13 cellular contexts compared by ENCODE assay signal in genomic region chr10:63553031-63553430, GRCh38. TPM values are rescaled to one million over a fixed set of nuclear protein-coding genes. Genes with fewer than 3 reads are reported as not detected.
DNase-seq lines count a peak whose midpoint lies in the region; ATAC-seq and TF ChIP-seq lines count a peak whose summit lies in the region.
"Had no signal": no experiment of that assay in that cellular context is flagged by ENCODE, and none has a peak within 500 bp of the region (broad histone marks: within the 10 kb centered on the region; RNA-seq: fewer than 3 reads in every experiment).

No MANE protein-coding gene starts in this region.

- H3K4me3 Mint-ChIP-seq in WTC11 (no peak overlapping the region), endothelial cell (ENCODE audit: unreplicated experiment) (no peak overlapping the region)
- no peak overlapping the region for H3K4me3 Mint-ChIP-seq in stimulated activated memory B cell treated with anti-CD40 and anti-IgM and Interleukin-4, amounts not matched to agents 10 μg/mL and 1 μg/mL and 100 μg/mL, for 72 hours
- H3K4me3 Mint-ChIP-seq in activated T-helper 2 cell treated with anti-CD3 and anti-CD28 coated beads, Interferon-gamma antibody, Interleukin-2, Interleukin-4, amounts not matched to agents 10 μg/mL and 5 μg/mL and 100 μg/mL, durations not matched to agents 14 hours and 24 hours and 36 hours (ENCODE audit: low read depth) = no peak overlapping the region
- H3K4me3 Mint-ChIP-seq: activated T-helper 1 cell treated with anti-CD3 and anti-CD28 coated beads, Interleukin-12 subunit alpha, Interleukin-12 subunit beta, Interleukin-2, Interleukin-4 antibody, amounts not matched to agents 30 ng/mL and 10 ng/mL and 1 ng/mL, durations not matched to agents 14 hours and 24 hours and 36 hours; dendritic cell treated with granulocyte-macrophage colony-stimulating factor and Interleukin-4, amounts not matched to agents 40 ng/mL and 50 ng/mL, for 4 days; naive B cell had no signal

- TF ChIP-seq POLR2A in thyroid gland (IDR thresholded peaks at IDR 0.05) = no peak

- no peak for TF ChIP-seq CTCF in WTC11 (IDR thresholded peaks at IDR 0.05)
- no peak for TF ChIP-seq CTCF in fibroblast of villous mesenchyme (IDR thresholded peaks at IDR 0.05; ENCODE audit: insufficient read depth, low read depth, low read length)
- TF ChIP-seq CTCF in endothelial cell (IDR thresholded peaks at IDR 0.05; ENCODE audit: unreplicated experiment) = no peak
- TF ChIP-seq CTCF in thyroid gland (IDR thresholded peaks at IDR 0.05) = no peak

- peak overlapping the region; percentile 61 for H2AFZ ChIP-seq in GM23248

- in situ Hi-C loops in GM23248 (cut with MboI) = no loop called here

- intact Hi-C loops in activated T-helper 2 cell treated with anti-CD3 and anti-CD28 coated beads, Interferon-gamma antibody, Interleukin-2, Interleukin-4, amounts not matched to agents 10 μg/mL and 5 μg/mL and 100 μg/mL, durations not matched to agents 14 hours and 24 hours and 36 hours (cut with micrococcal nuclease) = no loop called here
- intact Hi-C loops in thyroid gland (cut with DNase I) = no loop called here

- POLR2A ChIA-PET in WTC11 (lab: Charles Lee) = no interaction called here

- no peaks in the 10 kb centered on the region for H3K36me3 ChIP-seq in GM23248 (ENCODE audit: low read depth)
- no peaks in the 10 kb centered on the region for H3K36me3 ChIP-seq in thyroid gland

- H3K36me3 Mint-ChIP-seq in WTC11 (no peaks in the 10 kb centered on the region), endothelial cell (ENCODE audit: low read depth, unreplicated experiment) (peaks cover 3% of the 10 kb centered on the region)
- H3K36me3 Mint-ChIP-seq in stimulated activated memory B cell treated with anti-CD40 and anti-IgM and Interleukin-4, amounts not matched to agents 10 μg/mL and 1 μg/mL and 100 μg/mL, for 72 hours = peaks cover 6% of the 10 kb centered on the region
- H3K36me3 Mint-ChIP-seq in activated T-helper 2 cell treated with anti-CD3 and anti-CD28 coated beads, Interferon-gamma antibody, Interleukin-2, Interleukin-4, amounts not matched to agents 10 μg/mL and 5 μg/mL and 100 μg/mL, durations not matched to agents 14 hours and 24 hours and 36 hours (ENCODE audit: low read depth) = peaks cover 3% of the 10 kb centered on the region
- H3K36me3 Mint-ChIP-seq: naive B cell had no signal

- ATAC-seq in WTC11 (no peak), GM21576 (IDR thresholded peaks at IDR 0.05; ENCODE audit: unreplicated experiment) (no peak)
- no peak for ATAC-seq in stimulated activated memory B cell treated with anti-CD40 and anti-IgM and Interleukin-4, amounts not matched to agents 10 μg/mL and 1 μg/mL and 100 μg/mL, for 72 hours

- H3K4me3 ChIP-seq in GM23248 (peak overlapping the region; percentile 30), fibroblast of villous mesenchyme (ENCODE audit: low read depth, low read length) (no peak overlapping the region), thyroid gland (replicated peaks in 1 of 3) (no peak overlapping the region)

- peak overlapping the region; percentile 32 for H3K27ac Mint-ChIP-seq in WTC11
- peak overlapping the region; percentile 14 for H3K27ac Mint-ChIP-seq in stimulated activated memory B cell treated with anti-CD40 and anti-IgM and Interleukin-4, amounts not matched to agents 10 μg/mL and 1 μg/mL and 100 μg/mL, for 72 hours
- H3K27ac Mint-ChIP-seq in activated T-helper 2 cell treated with anti-CD3 and anti-CD28 coated beads, Interferon-gamma antibody, Interleukin-2, Interleukin-4, amounts not matched to agents 10 μg/mL and 5 μg/mL and 100 μg/mL, durations not matched to agents 14 hours and 24 hours and 36 hours = no peak overlapping the region
- H3K27ac Mint-ChIP-seq in endothelial cell (ENCODE audit: unreplicated experiment) = no peak overlapping the region
- H3K27ac Mint-ChIP-seq: activated T-helper 1 cell treated with anti-CD3 and anti-CD28 coated beads, Interleukin-12 subunit alpha, Interleukin-12 subunit beta, Interleukin-2, Interleukin-4 antibody, amounts not matched to agents 30 ng/mL and 10 ng/mL and 1 ng/mL, durations not matched to agents 14 hours and 24 hours and 36 hours; dendritic cell treated with granulocyte-macrophage colony-stimulating factor and Interleukin-4, amounts not matched to agents 40 ng/mL and 50 ng/mL, for 4 days had no signal

- WGBS in GM23248 (ENCODE audit: low coverage in 1 of 2, low lambda C conversion rate in 2 of 2, missing lambda C conversion rate in 2 of 2), 2 experiments = 15% methylated on average over 4 of the region's 4 CpGs
- 81 to 86% methylated on average over 4 of the region's 4 CpGs for WGBS in thyroid gland, 2 donors

- CTCF ChIA-PET in WTC11 (lab: Charles Lee) = interaction anchor here (1.5 kb wide), 1 partner anchor 167 kb away, joined by 4 read pairs; no protein-coding TSS in a partner anchor

- peak overlapping the region; percentile 98 for H3K27ac ChIP-seq in GM23248
- peak overlapping the region in 1 of 3 donors; percentile 10 for H3K27ac ChIP-seq in thyroid gland

- H3K27me3 ChIP-seq in GM23248 (replicated peaks; ENCODE audit: insufficient read depth) = no peaks in the 10 kb centered on the region
- H3K27me3 ChIP-seq in thyroid gland = no peaks in the 10 kb centered on the region

- H3K4me1 Mint-ChIP-seq in WTC11 (peaks cover 24% of the 10 kb centered on the region), endothelial cell (ENCODE audit: unreplicated experiment) (no peaks in the 10 kb centered on the region)
- H3K4me1 Mint-ChIP-seq in stimulated activated memory B cell treated with anti-CD40 and anti-IgM and Interleukin-4, amounts not matched to agents 10 μg/mL and 1 μg/mL and 100 μg/mL, for 72 hours = peaks cover 34% of the 10 kb centered on the region
- peaks cover 22% of the 10 kb centered on the region for H3K4me1 Mint-ChIP-seq in activated T-helper 2 cell treated with anti-CD3 and anti-CD28 coated beads, Interferon-gamma antibody, Interleukin-2, Interleukin-4, amounts not matched to agents 10 μg/mL and 5 μg/mL and 100 μg/mL, durations not matched to agents 14 hours and 24 hours and 36 hours (ENCODE audit: low read depth)

- H3K9me2 ChIP-seq in GM23248 (ENCODE audit: insufficient read depth) = no peaks in the 10 kb centered on the region

- no peaks in the 10 kb centered on the region for H3K9me3 Mint-ChIP-seq in WTC11
- no peaks in the 10 kb centered on the region for H3K9me3 Mint-ChIP-seq in stimulated activated memory B cell treated with anti-CD40 and anti-IgM and Interleukin-4, amounts not matched to agents 10 μg/mL and 1 μg/mL and 100 μg/mL, for 72 hours
- H3K9me3 Mint-ChIP-seq in activated T-helper 2 cell treated with anti-CD3 and anti-CD28 coated beads, Interferon-gamma antibody, Interleukin-2, Interleukin-4, amounts not matched to agents 10 μg/mL and 5 μg/mL and 100 μg/mL, durations not matched to agents 14 hours and 24 hours and 36 hours = no peaks in the 10 kb centered on the region
- H3K9me3 Mint-ChIP-seq in endothelial cell (ENCODE audit: unreplicated experiment) = no peaks in the 10 kb centered on the region
- H3K9me3 Mint-ChIP-seq: activated T-helper 1 cell treated with anti-CD3 and anti-CD28 coated beads, Interleukin-12 subunit alpha, Interleukin-12 subunit beta, Interleukin-2, Interleukin-4 antibody, amounts not matched to agents 30 ng/mL and 10 ng/mL and 1 ng/mL, durations not matched to agents 14 hours and 24 hours and 36 hours; dendritic cell treated with granulocyte-macrophage colony-stimulating factor and Interleukin-4, amounts not matched to agents 40 ng/mL and 50 ng/mL, for 4 days; naive B cell had no signal

- no peaks in the 10 kb centered on the region for H4K20me1 ChIP-seq in GM23248 (ENCODE audit: insufficient read depth)

- H3K9me3 ChIP-seq in GM23248 (ENCODE audit: low read depth) = no peaks in the 10 kb centered on the region
- no peaks in the 10 kb centered on the region for H3K9me3 ChIP-seq in thyroid gland

- H3K27me3 Mint-ChIP-seq in WTC11 (ENCODE audit: low read depth) = no peaks in the 10 kb centered on the region
- H3K27me3 Mint-ChIP-seq in stimulated activated memory B cell treated with anti-CD40 and anti-IgM and Interleukin-4, amounts not matched to agents 10 μg/mL and 1 μg/mL and 100 μg/mL, for 72 hours = no peaks in the 10 kb centered on the region
- H3K27me3 Mint-ChIP-seq in activated T-helper 2 cell treated with anti-CD3 and anti-CD28 coated beads, Interferon-gamma antibody, Interleukin-2, Interleukin-4, amounts not matched to agents 10 μg/mL and 5 μg/mL and 100 μg/mL, durations not matched to agents 14 hours and 24 hours and 36 hours (ENCODE audit: low read depth) = no peaks in the 10 kb centered on the region
- no peaks in the 10 kb centered on the region for H3K27me3 Mint-ChIP-seq in endothelial cell (ENCODE audit: unreplicated experiment)
- H3K27me3 Mint-ChIP-seq: dendritic cell treated with granulocyte-macrophage colony-stimulating factor and Interleukin-4, amounts not matched to agents 40 ng/mL and 50 ng/mL, for 4 days; naive B cell had no signal

- H3K9ac ChIP-seq in GM23248 = peak overlapping the region; percentile 82

- peaks cover 69% of the 10 kb centered on the region for H3K79me2 ChIP-seq in GM23248 (ENCODE audit: insufficient read depth)

- peaks cover 53% of the 10 kb centered on the region for H3K4me1 ChIP-seq in GM23248 (ENCODE audit: insufficient read depth)
- H3K4me1 ChIP-seq in thyroid gland = peaks cover 11 to 13% of the 10 kb centered on the region in 2 donors

- peaks cover 48% of the 10 kb centered on the region for H3F3A ChIP-seq in GM23248 (ENCODE audit: insufficient read depth)

- peak overlapping the region; percentile 75 for H3K4me2 ChIP-seq in GM23248 (ENCODE audit: unreplicated experiment)

- DNase-seq in GM23248 (peak; percentile 88), WTC11 (ENCODE audit: low spot score) (no peak), fibroblast of villous mesenchyme (ENCODE audit: low read depth) (peak; percentile 83), endothelial cell (ENCODE audit: low spot score) (no peak), thyroid gland (no peak)
- no peak for DNase-seq in activated T-helper 2 cell treated with anti-CD3 and anti-CD28 coated beads, Interferon-gamma antibody, Interleukin-2, Interleukin-4, amounts not matched to agents 10 μg/mL and 5 μg/mL and 100 μg/mL, durations not matched to agents 14 hours and 24 hours and 36 hours (ENCODE audit: low spot score)
- DNase-seq: naive B cell; NCI-H1417; stimulated activated naive CD4-positive, alpha-beta T cell treated with Interleukin-2 at 50 U/mL for 16 hours had no signal

TF ChIP-seq in WTC11, 78 proteins besides CTCF, POLR2A, EP300 and RAD21 (continues in another document):
- no peak for TF ChIP-seq FOXK1 (CRISPR knock-in tag; IDR thresholded peaks at IDR 0.05)

RNA-seq across cellular contexts. Expression of gene REEP3, which starts 31.8 kb away (rescaled TPM):
- 72.1 and 76.6 TPM in 2 replicates for total RNA-seq in GM23248 (2014; rRNA removed; shearing (Covaris generic))
- 66.1 and 69.9 TPM in 2 replicates for polyA plus RNA-seq in GM23248 (2016; fragmentation: Nextera tagmentation; extraction: Ambion mirVana)
- total RNA-seq in WTC11 (2021) (18.5 to 23.2 TPM (median 21.2 TPM) in 3 replicates), fibroblast of villous mesenchyme (57.3 and 127 TPM in 2 replicates), endothelial cell (ENCODE audit: unreplicated experiment) (26.1 TPM), thyroid gland (10 to 100 TPM; 63.4 to 79.6 (median 73.1) TPM)
- total RNA-seq in activated T-helper 2 cell treated with anti-CD3 and anti-CD28 coated beads, Interferon-gamma antibody, Interleukin-2, Interleukin-4, amounts not matched to agents 10 μg/mL and 5 μg/mL and 100 μg/mL, durations not matched to agents 14 hours and 24 hours and 36 hours = 24.6 and 24.9 TPM in 2 replicates

Comparison
In these comparisons a context has a peak if more than half of its experiments do, and no peak if none do; other contexts are left out.
1. DNase-seq: peak in GM23248 (single experiment) and fibroblast of villous mesenchyme (single experiment); none in WTC11 (single experiment), activated T-helper 2 cell treated with anti-CD3 and anti-CD28 coated beads, Interferon-gamma antibody, Interleukin-2, Interleukin-4, amounts not matched to agents 10 μg/mL and 5 μg/mL and 100 μg/mL, durations not matched to agents 14 hours and 24 hours and 36 hours (single experiment), endothelial cell (single experiment) and thyroid gland (0 of 2).
2. H3K27ac Mint-ChIP-seq: peak in WTC11 (single experiment) and stimulated activated memory B cell treated with anti-CD40 and anti-IgM and Interleukin-4, amounts not matched to agents 10 μg/mL and 1 μg/mL and 100 μg/mL, for 72 hours (single experiment); none in activated T-helper 2 cell treated with anti-CD3 and anti-CD28 coated beads, Interferon-gamma antibody, Interleukin-2, Interleukin-4, amounts not matched to agents 10 μg/mL and 5 μg/mL and 100 μg/mL, durations not matched to agents 14 hours and 24 hours and 36 hours (single experiment) and endothelial cell (single experiment).